ENCODE assay signal across 8 cellular contexts in genomic region chr11:6234314-6235031, GRCh38. TPM values are rescaled to one million over a fixed set of nuclear protein-coding genes. Genes with fewer than 3 reads are reported as not detected.
DNase-seq lines count a peak whose midpoint lies in the region; ATAC-seq and TF ChIP-seq lines count a peak whose summit lies in the region.

Gene FHIP1B, minus strand, starts transcription at chr11:6234636. Its CDS starts 10,120 bp downstream, at chr11:6224516.

- H3K9me3 ChIP-seq in HUES64 (ENCODE audit: insufficient read depth, low read depth, low read length) (no peaks in the 10 kb centered on the region), OCI-LY1 (ENCODE audit: low read length) (no peaks in the 10 kb centered on the region)

- H3K27ac Mint-ChIP-seq in endothelial cell (ENCODE audit: unreplicated experiment): peak within 1 kb of the TSS; percentile 90
- peak within 1 kb of the TSS; percentile 99 for H3K27ac Mint-ChIP-seq in mesothelial cell of epicardium

- no peaks in the 10 kb centered on the region for H3K9me3 Mint-ChIP-seq in endothelial cell (ENCODE audit: unreplicated experiment)
- H3K9me3 Mint-ChIP-seq in mesothelial cell of epicardium: no peaks in the 10 kb centered on the region

- H3K36me3 Mint-ChIP-seq in endothelial cell (ENCODE audit: low read depth, unreplicated experiment) (no peaks in the 10 kb centered on the region), mesothelial cell of epicardium (no peaks in the 10 kb centered on the region)

- DNase-seq in Caki2 (ENCODE audit: low read depth) (peak; percentile 100), endothelial cell (ENCODE audit: low spot score) (peak; percentile 98), mesothelial cell of epicardium (ENCODE audit: low spot score in 2 of 2, unreplicated experiment in 2 of 2) (peak; percentile 97 to 99)
- DNase-seq in activated CD8-positive, alpha-beta memory T cell treated with anti-CD3 and anti-CD28 coated beads, Interleukin-2, amount 50 U/mL, for 48 hours: peak; percentile 98
- DNase-seq in stimulated activated CD8-positive, alpha-beta memory T cell treated with anti-CD3 and anti-CD28 coated beads, Interleukin-2, amount 100 ng/mL, for 1 hour (ENCODE audit: low read depth in 2 of 2): peak; percentile 98

- peaks cover 15% of the 10 kb centered on the region for H3K79me2 ChIP-seq in OCI-LY1 (ENCODE audit: insufficient read depth, low read length)

- H3K9me2 ChIP-seq in OCI-LY1 (ENCODE audit: low read depth, low read length): no peaks in the 10 kb centered on the region

- H3K4me3 Mint-ChIP-seq in endothelial cell (ENCODE audit: unreplicated experiment): peak within 1 kb of the TSS; percentile 99
- peak within 1 kb of the TSS; percentile 98 for H3K4me3 Mint-ChIP-seq in mesothelial cell of epicardium

- H2AFZ ChIP-seq in OCI-LY1 (ENCODE audit: low read length): peak within 1 kb of the TSS; percentile 77; the same call in 1 of the 2 replicates

- H3K27me3 Mint-ChIP-seq in endothelial cell (ENCODE audit: unreplicated experiment) (peaks cover 3% of the 10 kb centered on the region), mesothelial cell of epicardium (ENCODE audit: low read depth) (peaks cover 3% of the 10 kb centered on the region)

- in situ Hi-C loops in Caki2 (cut with HindIII; ENCODE audit: low pct_unique_long_range_greater_than_20kb, low sequenced_read_pairs): no loop called here

- no peak for TF ChIP-seq CTCF in OCI-LY1 (IDR thresholded peaks at IDR 0.05; ENCODE audit: low read length)
- no peak for TF ChIP-seq CTCF in endothelial cell (IDR thresholded peaks at IDR 0.05; ENCODE audit: unreplicated experiment)
- TF ChIP-seq CTCF in mesothelial cell of epicardium (IDR thresholded peaks at IDR 0.05; ENCODE audit: unreplicated experiment): no peak

- H3K9ac ChIP-seq in HUES64 (ENCODE audit: low read depth, low read length) (peak within 1 kb of the TSS; percentile 83), OCI-LY1 (ENCODE audit: low read length) (peak within 1 kb of the TSS; percentile 89)

- no peaks in the 10 kb centered on the region for H3K4me1 ChIP-seq in HUES64 (ENCODE audit: insufficient read depth, low read length)
- peaks cover 32% of the 10 kb centered on the region for H3K4me1 ChIP-seq in OCI-LY1 (ENCODE audit: insufficient read depth, low read length, severe bottlenecking)

- ATAC-seq in GM21447 (IDR thresholded peaks at IDR 0.05; ENCODE audit: unreplicated experiment): peak; percentile 91

- no peaks in the 10 kb centered on the region for H3K36me3 ChIP-seq in HUES64 (ENCODE audit: insufficient read depth, low read length)
- H3K36me3 ChIP-seq in OCI-LY1 (ENCODE audit: insufficient read depth, low read length): no peaks in the 10 kb centered on the region

- H4K20me1 ChIP-seq in OCI-LY1 (ENCODE audit: insufficient read depth, low read length): no peaks in the 10 kb centered on the region

- no peaks in the 10 kb centered on the region for H3F3A ChIP-seq in OCI-LY1 (ENCODE audit: insufficient read depth, low read length)

- no peaks in the 10 kb centered on the region for H3K27me3 ChIP-seq in HUES64 (ENCODE audit: insufficient read depth, low read length)
- H3K27me3 ChIP-seq in OCI-LY1 (ENCODE audit: insufficient read depth, low read length): no peaks in the 10 kb centered on the region

- under 1% methylated on average over 59 of the region's 59 CpGs for WGBS in HUES64

- H3K4me2 ChIP-seq in OCI-LY1 (ENCODE audit: low read length): peak within 1 kb of the TSS; percentile 94

- H3K27ac ChIP-seq in HUES64 (ENCODE audit: low read depth, low read length) (peak within 1 kb of the TSS; percentile 64), OCI-LY1 (ENCODE audit: low read depth, low read length, poor library complexity, severe bottlenecking) (no peak within 1 kb of the TSS)

- H3K4me1 Mint-ChIP-seq in endothelial cell (ENCODE audit: unreplicated experiment): peaks cover 17% of the 10 kb centered on the region
- H3K4me1 Mint-ChIP-seq in mesothelial cell of epicardium: peaks cover 17% of the 10 kb centered on the region

- peak within 1 kb of the TSS; percentile 97 for H3K4me3 ChIP-seq in HUES64 (ENCODE audit: low read length)
- H3K4me3 ChIP-seq in OCI-LY1 (ENCODE audit: low read depth, low read length, poor library complexity, severe bottlenecking): peak within 1 kb of the TSS; percentile 93

RNA-seq across cellular contexts. Expression of gene FHIP1B, which starts in this region (rescaled TPM):
- total RNA-seq in Caki2 (2014; rRNA removed; shearing (Covaris generic); ENCODE audit: low replicate concordance): 10.9 and 14.0 TPM in 2 replicates
- polyA plus RNA-seq in HUES64 (2013, experiment 1 of 2): 12.3 TPM
- polyA plus RNA-seq in HUES64 (2013, experiment 2 of 2): 12.1 TPM
- total RNA-seq in endothelial cell (ENCODE audit: unreplicated experiment): 29.3 TPM
- 46.6 to 47.0 TPM (median 46.7 TPM) in 3 replicates for total RNA-seq in mesothelial cell of epicardium
